In genomic region chr9:137037483-137037882, GRCh38 we compare ENCODE assay signal across 30 cellular contexts. TPM values are rescaled to one million over a fixed set of nuclear protein-coding genes. Genes with fewer than 3 reads are reported as not detected.
DNase-seq lines count a peak whose midpoint lies in the region; ATAC-seq and TF ChIP-seq lines count a peak whose summit lies in the region.
"Had no signal": no experiment of that assay in that cellular context is flagged by ENCODE, and none has a peak within 500 bp of the region (broad histone marks: within the 10 kb centered on the region; RNA-seq: fewer than 3 reads in every experiment).

No MANE protein-coding gene starts in this region.

- intact Hi-C loops in aorta (cut with DNase I), result no loop called here

- TF ChIP-seq CTCF in 22Rv1 (IDR thresholded peaks at IDR 0.05), result no peak
- TF ChIP-seq CTCF in RWPE1 (conservative IDR thresholded peaks at IDR 0.05; ENCODE audit: low read depth), result no peak
- TF ChIP-seq CTCF in gastroesophageal sphincter (IDR thresholded peaks at IDR 0.05), result no peak

- H3K4me2 ChIP-seq in neuronal stem cell (ENCODE audit: insufficient read depth, low read length, poor library complexity, severe bottlenecking), result no peak overlapping the region
- H3K4me2 ChIP-seq: BLaER1 had no signal

- H4K91ac ChIP-seq in neuronal stem cell (ENCODE audit: low read depth, low read length, poor library complexity), result no peak overlapping the region

- H3K4me3 ChIP-seq in neuronal stem cell (ENCODE audit: low read length in 2 of 2) (no peak overlapping the region), aorta (ENCODE audit: low read length in 2 of 2) (no peak overlapping the region), gastroesophageal sphincter (no peak overlapping the region)
- H3K4me3 ChIP-seq: BLaER1, GM12878 had no signal

- peaks cover 3 to 22% of the 10 kb centered on the region in 2 donors for H3K4me1 ChIP-seq in neuronal stem cell (ENCODE audit: control insufficient read depth in 2 of 2, insufficient read depth in 1 of 2, low read depth in 1 of 2, low read length in 2 of 2)
- no peaks in the 10 kb centered on the region for H3K4me1 ChIP-seq in aorta (ENCODE audit: control insufficient read depth in 1 of 2, insufficient read depth in 2 of 2, low read length in 2 of 2)
- peaks cover 0 to 18% (median 13%) of the 10 kb centered on the region in 3 donors for H3K4me1 ChIP-seq in gastroesophageal sphincter

- peak overlapping the region; percentile 67 for H3K27ac ChIP-seq in 22Rv1
- peak overlapping the region; percentile 3; the same call in 1 of the 2 replicates for H3K27ac ChIP-seq in RWPE1
- H3K27ac ChIP-seq in neuronal stem cell (replicated peaks; ENCODE audit: low read length), result no peak overlapping the region
- H3K27ac ChIP-seq in aorta (ENCODE audit: low read depth in 1 of 2, low read length in 2 of 2), result no peak overlapping the region
- H3K27ac ChIP-seq in gastroesophageal sphincter, result no peak overlapping the region
- H3K27ac ChIP-seq: BLaER1 had no signal

- H2BK120ac ChIP-seq in neuronal stem cell (ENCODE audit: low read depth, low read length), result no peak overlapping the region

- H2BK12ac ChIP-seq in neuronal stem cell (ENCODE audit: low read length), result no peak overlapping the region

- H3K27me3 ChIP-seq in neuronal stem cell (ENCODE audit: control insufficient read depth in 3 of 3, insufficient read depth in 3 of 3, low read depth in 1 of 3, low read length in 3 of 3), result no peaks in the 10 kb centered on the region
- no peaks in the 10 kb centered on the region for H3K27me3 ChIP-seq in aorta (ENCODE audit: control insufficient read depth in 1 of 2, insufficient read depth in 2 of 2, low read length in 1 of 2)
- H3K27me3 ChIP-seq in gastroesophageal sphincter, result peaks cover 16% of the 10 kb centered on the region
- H3K27me3 ChIP-seq: BE2C, BLaER1 had no signal

- TF ChIP-seq EP300 in gastroesophageal sphincter (IDR thresholded peaks at IDR 0.05), result no peak

- H3K4ac ChIP-seq in neuronal stem cell (ENCODE audit: low read length), result no peak overlapping the region

- no peaks in the 10 kb centered on the region for H3K9me3 ChIP-seq in neuronal stem cell (replicated peaks in 1 of 2; ENCODE audit: control insufficient read depth in 2 of 2, insufficient read depth in 1 of 2, low read depth in 1 of 2, low read length in 2 of 2)
- H3K9me3 ChIP-seq in aorta (ENCODE audit: control insufficient read depth, low read length), result no peaks in the 10 kb centered on the region
- no peaks in the 10 kb centered on the region for H3K9me3 ChIP-seq in gastroesophageal sphincter
- H3K9me3 ChIP-seq: BE2C, BLaER1 had no signal

- H2BK15ac ChIP-seq in neuronal stem cell (ENCODE audit: low read length), result no peak overlapping the region

- H3K18ac ChIP-seq in neuronal stem cell (ENCODE audit: low read length), result no peak overlapping the region

- WGBS in neuronal stem cell (ENCODE audit: extremely low coverage in 2 of 2, insufficient read length in 2 of 2, insufficient replicate concordance in 1 of 2), 2 donors, result no CpG with 5 or more reads among the region's 10 CpGs
- 84 to 85% methylated on average over 10 of the region's 10 CpGs for WGBS in aorta, 2 donors
- 85 to 87% methylated on average over 7 to 8 of the region's 10 CpGs for WGBS in gastroesophageal sphincter (ENCODE audit: low coverage in 1 of 2), 2 donors

- POLR2A ChIA-PET in RWPE1 (lab: Yijun Ruan, JAX; ENCODE audit: low non-redundant PET), result no interaction called here

- H2AFZ ChIP-seq in neuronal stem cell (ENCODE audit: low read length), result no peak overlapping the region

- H2BK5ac ChIP-seq in neuronal stem cell (ENCODE audit: low read length), result no peak overlapping the region

- no peak for ATAC-seq in aorta (ENCODE audit: low FRiP score)
- no peak for ATAC-seq in gastroesophageal sphincter
- ATAC-seq in HG03439 (IDR thresholded peaks at IDR 0.05; ENCODE audit: unreplicated experiment), result no peak
- ATAC-seq: GM12878 had no signal

- H3K23ac ChIP-seq in neuronal stem cell (ENCODE audit: low read depth, low read length, poor library complexity), result no peak overlapping the region

- no peak overlapping the region for H4K8ac ChIP-seq in neuronal stem cell (ENCODE audit: low read depth, low read length)

- H2AK5ac ChIP-seq in neuronal stem cell (ENCODE audit: low read depth, low read length), result no peak overlapping the region

- H3K36me3 ChIP-seq in neuronal stem cell (replicated peaks in 1 of 2; ENCODE audit: control insufficient read depth in 2 of 2, insufficient read depth in 2 of 2, low read length in 2 of 2), result peaks cover 3 to 23% of the 10 kb centered on the region in 2 donors
- no peaks in the 10 kb centered on the region for H3K36me3 ChIP-seq in aorta (ENCODE audit: control insufficient read depth in 1 of 2, insufficient read depth in 2 of 2, low read length in 1 of 2)
- H3K36me3 ChIP-seq in gastroesophageal sphincter, result peaks cover 0 to 52% of the 10 kb centered on the region in 2 donors

- H3K9ac ChIP-seq in neuronal stem cell (ENCODE audit: low read depth, low read length, poor library complexity), result peak overlapping the region; percentile 12
- H3K9ac ChIP-seq: BLaER1 had no signal

- peak; percentile 79 for DNase-seq in NCI-H82 (lab: John Stamatoyannopoulos, UW)
- no peak for DNase-seq in RWPE1 (ENCODE audit: low spot score)
- no peak for DNase-seq in neuronal stem cell (ENCODE audit: low spot score)
- DNase-seq in aorta, result no peak
- DNase-seq in NCI-H1417 (lab: John Stamatoyannopoulos, UW), result no peak
- DNase-seq: 8988T; ACHN; BE2C; C1 segment of cervical spinal cord; CD4-positive, alpha-beta memory T cell; CD4-positive, CD25-positive, alpha-beta regulatory T cell; CD8-positive, alpha-beta memory T cell; COR-L47; DMS 273 treated with DMSO at 0.1 percent for 48 hours; DMS153; DMS53; DMS79; DND-41; EL; GDM1 had no signal

- peaks cover 4% of the 10 kb centered on the region for H3K79me1 ChIP-seq in neuronal stem cell (ENCODE audit: low read depth, low read length)

- CTCF ChIA-PET in RWPE1 (lab: Yijun Ruan, JAX), result interaction anchor here (0.6 to 6.3 kb wide), 6 partner anchors 10 to 189 kb away, joined by 3 to 97 read pairs (median 25); partner anchors contain the start of genes ABCA2, C8G, FBXW5 and NPDC1

- no peak for TF ChIP-seq POLR2A in gastroesophageal sphincter (IDR thresholded peaks at IDR 0.05)

- H3K14ac ChIP-seq in neuronal stem cell (ENCODE audit: low read length), result no peak overlapping the region

RNA-seq across cellular contexts. Expression of gene FUT7, which starts 5.6 kb away (rescaled TPM):
- polyA plus RNA-seq in neuronal stem cell (2013, experiment 1 of 2), result not detected
- polyA plus RNA-seq in neuronal stem cell (2013, experiment 2 of 2), result not detected
- total RNA-seq in aorta (under 1 TPM; 0.27 to 0.68 TPM), gastroesophageal sphincter (under 1 TPM in 1 of 4 donors, not detected in 3; 0.20 TPM)
- not detected for polyA plus RNA-seq in aorta
- total RNA-seq: A673, Daoy, G401 had no signal
- polyA plus RNA-seq: AG04450 had no signal

RNA-seq across cellular contexts. Expression of gene NPDC1, which starts 8.5 kb away (rescaled TPM):
- 41.2 TPM for polyA plus RNA-seq in neuronal stem cell (2013, experiment 1 of 2)
- 37.6 TPM for polyA plus RNA-seq in neuronal stem cell (2013, experiment 2 of 2)
- total RNA-seq in aorta (100 to 1,000 TPM in 1 of 2 donors, 10 to 100 TPM in 1; 99.3 to 217 TPM), gastroesophageal sphincter (10 to 100 TPM; 50.4 to 69.9 (median 59.5) TPM)
- polyA plus RNA-seq in aorta, result 100 to 1,000 TPM in 1 of 2 donors, 10 to 100 TPM in 1; 26.5 to 190 TPM

RNA-seq across cellular contexts. Expression of gene ABCA2, which starts 9.4 kb away (rescaled TPM):
- 27.7 TPM for polyA plus RNA-seq in neuronal stem cell (2013, experiment 1 of 2)
- polyA plus RNA-seq in neuronal stem cell (2013, experiment 2 of 2), result 24.0 TPM
- total RNA-seq in aorta (10 to 100 TPM; 27.3 to 60.0 TPM), gastroesophageal sphincter (10 to 100 TPM; 13.5 to 24.3 (median 19.3) TPM)
- polyA plus RNA-seq in aorta, result 10 to 100 TPM in 1 of 2 donors, 1 to 10 TPM in 1; 9.0 to 48.1 TPM

RNA-seq across cellular contexts. Expression of gene ENTPD2, which starts 16.4 kb away (rescaled TPM):
- polyA plus RNA-seq in neuronal stem cell (2013, experiment 1 of 2), result 0.01 TPM
- polyA plus RNA-seq in neuronal stem cell (2013, experiment 2 of 2), result not detected
- total RNA-seq in aorta, result 1 to 10 TPM in 1 of 2 donors, under 1 TPM in 1; 0.16 to 1.7 TPM
- not detected for polyA plus RNA-seq in aorta
- total RNA-seq in gastroesophageal sphincter, result 1 to 10 TPM in 1 of 4 donors, under 1 TPM in 1, not detected in 2; 0.58 to 1.6 TPM
- total RNA-seq: A673; CD4-positive, alpha-beta memory T cell; CD4-positive, CD25-positive, alpha-beta regulatory T cell; CD8-positive, alpha-beta memory T cell; Daoy; G401 had no signal
- polyA plus RNA-seq: AG04450; CD14-positive monocyte; CD4-positive, alpha-beta memory T cell; CD4-positive, CD25-positive, alpha-beta regulatory T cell; CD8-positive, alpha-beta memory T cell had no signal

RNA-seq across cellular contexts. Expression of gene SAPCD2, which starts 32.9 kb away (rescaled TPM):
- 15.6 TPM for polyA plus RNA-seq in neuronal stem cell (2013, experiment 1 of 2)
- 16.0 TPM for polyA plus RNA-seq in neuronal stem cell (2013, experiment 2 of 2)
- total RNA-seq in aorta (under 1 TPM; 0.26 to 0.60 TPM), gastroesophageal sphincter (1 to 10 TPM in 1 of 4 donors, under 1 TPM in 3; 0.13 to 1.3 (median 0.19) TPM)
- polyA plus RNA-seq in aorta, result under 1 TPM in 1 of 2 donors, not detected in 1; 0.50 TPM

Comparison
In these comparisons a context has a peak if more than half of its experiments do, and no peak if none do; other contexts are left out.
1. H3K27ac ChIP-seq: peak in 22Rv1 (single experiment) and RWPE1 (single experiment); none in neuronal stem cell (single experiment), aorta (0 of 2) and gastroesophageal sphincter (0 of 4).